In genomic region chr3:172846103-172846561, GRCh38 we compare ENCODE assay signal across 12 cellular contexts.
DNase-seq lines count a peak whose midpoint lies in the region; ATAC-seq and TF ChIP-seq lines count a peak whose summit lies in the region.
"Had no signal": no experiment of that assay in that cellular context is flagged by ENCODE, and none has a peak within 500 bp of the region (broad histone marks: within the 10 kb centered on the region; RNA-seq: fewer than 3 reads in every experiment).

No MANE protein-coding gene starts in this region.

- no peak for TF ChIP-seq POLR2A in breast epithelium (IDR thresholded peaks at IDR 0.05)

- TF ChIP-seq CTCF in breast epithelium (IDR thresholded peaks at IDR 0.05) = no peak

- no peaks in the 10 kb centered on the region for H3K4me1 ChIP-seq in breast epithelium
- no peaks in the 10 kb centered on the region for H3K4me1 ChIP-seq in right cardiac atrium (ENCODE audit: control insufficient read depth, insufficient read depth, low read length)
- H3K4me1 ChIP-seq: tibial nerve had no signal

- H3K36me3 Mint-ChIP-seq in natural killer cell treated with Interleukin-12 subunit alpha and Interleukin-12 subunit beta and Interleukin-15 and Interleukin-18, amount 100 ng/mL, for 72 hours = no peaks in the 10 kb centered on the region

- H3K36me3 ChIP-seq in breast epithelium = no peaks in the 10 kb centered on the region
- H3K36me3 ChIP-seq: tibial nerve had no signal

- H3K27ac Mint-ChIP-seq in natural killer cell treated with Interleukin-12 subunit alpha and Interleukin-12 subunit beta and Interleukin-15 and Interleukin-18, amount 100 ng/mL, for 72 hours = peak overlapping the region in 1 of 2 donors; percentile 72

- H3K4me3 ChIP-seq in breast epithelium (no peak overlapping the region), right cardiac atrium (ENCODE audit: low read length) (no peak overlapping the region)
- H3K4me3 ChIP-seq: tibial nerve had no signal

- DNase-seq in NOMO-1 (lab: John Stamatoyannopoulos, UW; ENCODE audit: unreplicated experiment in 2 of 2) = peak; percentile 41 to 67
- DNase-seq in natural killer cell treated with Interleukin-12 subunit alpha and Interleukin-12 subunit beta and Interleukin-15 and Interleukin-18, amount 100 ng/mL, for 72 hours (ENCODE audit: low spot score) = no peak
- DNase-seq in NCI-H1694 (lab: John Stamatoyannopoulos, UW) = no peak
- no peak for DNase-seq in breast epithelium (ENCODE audit: low spot score in 2 of 2)
- no peak for DNase-seq in right cardiac atrium
- DNase-seq: cerebellar nuclear complex; HCEC 1CT; midbrain; stimulated activated CD4-positive, alpha-beta T cell treated with anti-CD3 and anti-CD28 coated beads, Interleukin-15, amount 100 ng/mL, for 24 hours had no signal

- 58% methylated on average over 4 of the region's 4 CpGs for WGBS in right cardiac atrium

- peaks cover 10 to 36% of the 10 kb centered on the region in 2 donors for H3K27me3 Mint-ChIP-seq in natural killer cell treated with Interleukin-12 subunit alpha and Interleukin-12 subunit beta and Interleukin-15 and Interleukin-18, amount 100 ng/mL, for 72 hours

- H3K27ac ChIP-seq in breast epithelium (no peak overlapping the region), right cardiac atrium (ENCODE audit: low read length) (no peak overlapping the region)
- H3K27ac ChIP-seq: tibial nerve had no signal

- H3K4me3 Mint-ChIP-seq in natural killer cell treated with Interleukin-12 subunit alpha and Interleukin-12 subunit beta and Interleukin-15 and Interleukin-18, amount 100 ng/mL, for 72 hours = no peak overlapping the region

- peaks cover 0 to 8% of the 10 kb centered on the region in 2 donors for H3K4me1 Mint-ChIP-seq in natural killer cell treated with Interleukin-12 subunit alpha and Interleukin-12 subunit beta and Interleukin-15 and Interleukin-18, amount 100 ng/mL, for 72 hours (ENCODE audit: low read depth in 2 of 2)

- no peaks in the 10 kb centered on the region for H3K9me3 ChIP-seq in breast epithelium
- H3K9me3 ChIP-seq in right cardiac atrium (ENCODE audit: control insufficient read depth, low read length) = no peaks in the 10 kb centered on the region
- H3K9me3 ChIP-seq: tibial nerve had no signal

- H3K27me3 ChIP-seq in breast epithelium (no peaks in the 10 kb centered on the region), right cardiac atrium (ENCODE audit: control insufficient read depth, insufficient read depth) (no peaks in the 10 kb centered on the region)
- H3K27me3 ChIP-seq: tibial nerve had no signal

- ATAC-seq in GM18868 (IDR thresholded peaks at IDR 0.05; ENCODE audit: unreplicated experiment) (peak; percentile 79), HG02884 (IDR thresholded peaks at IDR 0.05; ENCODE audit: unreplicated experiment) (peak; percentile 72), right cardiac atrium (no peak)
- peak; percentile 59 to 64 for ATAC-seq in natural killer cell treated with Interleukin-12 subunit alpha and Interleukin-12 subunit beta and Interleukin-15 and Interleukin-18, amount 100 ng/mL, for 72 hours

- H3K9me3 Mint-ChIP-seq in natural killer cell treated with Interleukin-12 subunit alpha and Interleukin-12 subunit beta and Interleukin-15 and Interleukin-18, amount 100 ng/mL, for 72 hours = no peaks in the 10 kb centered on the region

- intact Hi-C loops in breast epithelium (cut with DNase I; ENCODE audit: low total_unique reads) = no loop called here
- intact Hi-C loops in right cardiac atrium (cut with DNase I) = no loop called here

Comparison
In these comparisons a context has a peak if more than half of its experiments do, and no peak if none do; other contexts are left out.
1. ATAC-seq: peak in GM18868 (single experiment), HG02884 (single experiment) and natural killer cell treated with Interleukin-12 subunit alpha and Interleukin-12 subunit beta and Interleukin-15 and Interleukin-18, amount 100 ng/mL, for 72 hours (2 of 2); none in right cardiac atrium (0 of 2).
2. DNase-seq: peak in NOMO-1 (2 of 2); none in natural killer cell treated with Interleukin-12 subunit alpha and Interleukin-12 subunit beta and Interleukin-15 and Interleukin-18, amount 100 ng/mL, for 72 hours (single experiment), NCI-H1694 (single experiment), breast epithelium (0 of 2) and right cardiac atrium (0 of 3).